In the genomic region with DNA sequence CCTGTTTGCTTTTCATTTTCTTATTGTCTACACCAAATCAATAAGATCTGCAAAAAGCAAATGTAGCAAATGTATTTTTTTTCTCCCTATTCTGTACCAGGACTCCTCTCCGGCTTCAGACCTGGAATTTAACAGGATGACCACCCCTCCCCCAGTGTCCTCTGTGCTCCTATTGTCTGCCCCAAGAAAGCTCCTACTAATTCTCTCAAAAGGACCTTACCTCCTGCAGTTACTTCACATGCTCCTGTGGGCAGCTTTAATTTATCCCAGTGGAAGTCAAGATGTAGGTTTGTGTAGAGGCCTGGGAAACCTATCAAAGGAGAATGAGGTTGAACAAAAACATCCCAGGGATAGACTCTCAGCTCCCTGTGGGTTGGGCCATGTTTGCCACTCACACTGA, we compare ENCODE assay signal across 20 cellular contexts. TPM values are rescaled to one million over a fixed set of nuclear protein-coding genes. Genes with fewer than 3 reads are reported as not detected.
DNase-seq lines count a peak whose midpoint lies in the region; ATAC-seq, FAIRE-seq and TF ChIP-seq lines count a peak whose summit lies in the region.
"Had no signal": no experiment of that assay in that cellular context is flagged by ENCODE, and none has a peak within 500 bp of the region (broad histone marks: within the 10 kb centered on the region; RNA-seq: fewer than 3 reads in every experiment).

No MANE protein-coding gene starts in this region.

- peaks cover 59% of the 10 kb centered on the region for H3K36me3 Mint-ChIP-seq in activated naive CD8-positive, alpha-beta T cell treated with anti-CD3 and anti-CD28 coated beads, Interleukin-2, amount 10 ng/mL, durations not matched to agents 7 days and 5 days
- no peaks in the 10 kb centered on the region for H3K36me3 Mint-ChIP-seq in activated naive CD8-positive, alpha-beta T cell treated with anti-CD3 and anti-CD28 coated beads, Interleukin-2, amount 50 U/mL, for 24 hours (ENCODE audit: low read depth)
- H3K36me3 Mint-ChIP-seq: CD14-positive monocyte had no signal

- no peak overlapping the region for H2BK20ac ChIP-seq in H1 (ENCODE audit: low read length)

- H3K9ac ChIP-seq in H1 (replicated peaks in 1 of 4; ENCODE audit: extremely low read depth in 1 of 4, low read depth in 3 of 4, low read length in 3 of 4) = no peak overlapping the region
- H3K9ac ChIP-seq in neuronal stem cell (ENCODE audit: low read depth, low read length, poor library complexity) = no peak overlapping the region
- H3K9ac ChIP-seq: BLaER1 had no signal

- H3K4me1 ChIP-seq in H1 (replicated peaks in 1 of 4; ENCODE audit: control insufficient read depth in 3 of 4, insufficient read depth in 4 of 4, low read length in 3 of 4) (peaks cover 6 to 12% (median 9%) of the 10 kb centered on the region in 4 experiments; a peak in 6 of 7 replicates), neuronal stem cell (ENCODE audit: control insufficient read depth in 2 of 2, insufficient read depth in 1 of 2, low read depth in 1 of 2, low read length in 2 of 2) (peaks cover 0 to 18% of the 10 kb centered on the region in 2 donors), uterus (no peaks in the 10 kb centered on the region)
- H3K4me1 ChIP-seq: BLaER1 had no signal

- H4K5ac ChIP-seq in H1 (ENCODE audit: insufficient read length, low read depth, low read length) = no peak overlapping the region

- H3K14ac ChIP-seq in H1 (ENCODE audit: insufficient read length) (no peak overlapping the region), neuronal stem cell (ENCODE audit: low read length) (no peak overlapping the region)

- H3K23me2 ChIP-seq in H1 (ENCODE audit: low read depth, low read length) = no peaks in the 10 kb centered on the region

- no peaks in the 10 kb centered on the region for H3K36me3 ChIP-seq in H1 (ENCODE audit: control insufficient read depth in 2 of 4, insufficient read depth in 4 of 4, low read length in 3 of 4)
- H3K36me3 ChIP-seq in neuronal stem cell (replicated peaks in 1 of 2; ENCODE audit: control insufficient read depth in 2 of 2, insufficient read depth in 2 of 2, low read length in 2 of 2) = no peaks in the 10 kb centered on the region
- no peaks in the 10 kb centered on the region for H3K36me3 ChIP-seq in uterus
- H3K36me3 ChIP-seq: BLaER1 had no signal

- peak; percentile 78 for FAIRE-seq in H1 (lab: Jason Lieb, UNC)
- FAIRE-seq: GM12892, GM18507 had no signal

- no peak overlapping the region for H2AK5ac ChIP-seq in H1 (ENCODE audit: low read depth, low read length)
- no peak overlapping the region for H2AK5ac ChIP-seq in neuronal stem cell (ENCODE audit: low read depth, low read length)

- intact Hi-C loops in uterus (cut with DNase I; ENCODE audit: low total_unique reads) = no loop called here

- H2BK15ac ChIP-seq in H1 (ENCODE audit: low read length) (no peak overlapping the region), neuronal stem cell (ENCODE audit: low read length) (no peak overlapping the region)

- H3K4me2 ChIP-seq in H1 (ENCODE audit: insufficient read depth in 1 of 2, low read depth in 2 of 2, low read length in 2 of 2) (peak overlapping the region; percentile 37 to 42; a peak in 2 of 4 replicates), neuronal stem cell (ENCODE audit: insufficient read depth, low read length, poor library complexity, severe bottlenecking) (no peak overlapping the region)
- H3K4me2 ChIP-seq: BLaER1 had no signal

- H4K91ac ChIP-seq in H1 (replicated peaks; ENCODE audit: insufficient read length, low read length) = no peak overlapping the region
- H4K91ac ChIP-seq in neuronal stem cell (ENCODE audit: low read depth, low read length, poor library complexity) = no peak overlapping the region

- POLR2A ChIA-PET in activated naive CD8-positive, alpha-beta T cell treated with anti-CD3 and anti-CD28 coated beads, Interleukin-2, amount 10 ng/mL, durations not matched to agents 7 days and 5 days (lab: Charles Lee) = interaction anchor here (1.0 kb wide), 1 partner anchor 107 kb away, joined by 3 read pairs; no protein-coding TSS in a partner anchor
- POLR2A ChIA-PET in H1 (lab: Charles Lee; ENCODE audit: partially characterized antibody) = no interaction called here
- POLR2A ChIA-PET in HEK293T (lab: Yijun Ruan, JAX) = no interaction called here

- H2AFZ ChIP-seq in H1 (ENCODE audit: low read length) (no peak overlapping the region), neuronal stem cell (ENCODE audit: low read length) (no peak overlapping the region)

- H3K27ac ChIP-seq in H1 (ENCODE audit: low read depth, low read length) (no peak overlapping the region), neuronal stem cell (replicated peaks; ENCODE audit: low read length) (peak overlapping the region; percentile 60), uterus (no peak overlapping the region)
- H3K27ac ChIP-seq: BLaER1 had no signal

- H3K79me1 ChIP-seq in H1 (ENCODE audit: low read depth, low read length) (no peaks in the 10 kb centered on the region), neuronal stem cell (ENCODE audit: low read depth, low read length) (no peaks in the 10 kb centered on the region)

- CTCF ChIA-PET in H1 (lab: Charles Lee; ENCODE audit: partially characterized antibody) = interaction anchor here (0.9 to 1.2 kb wide), 3 partner anchors 12 to 15 kb away, joined by 3 read pairs; no protein-coding TSS in a partner anchor
- CTCF ChIA-PET in HEK293T (lab: Yijun Ruan, JAX) = no interaction called here

- TF ChIP-seq POLR2A in H1 (IDR thresholded peaks at IDR 0.05; ENCODE audit: control extremely low read depth in 1 of 2, low read depth in 2 of 2, low read length in 2 of 2) (no peak), uterus (IDR thresholded peaks at IDR 0.05) (no peak)

- H3K18ac ChIP-seq in H1 (ENCODE audit: extremely low read depth, low read length) (no peak overlapping the region), neuronal stem cell (ENCODE audit: low read length) (no peak overlapping the region)

- H4K8ac ChIP-seq in H1 (ENCODE audit: extremely low read depth, insufficient read depth, low read length) (no peak overlapping the region), neuronal stem cell (ENCODE audit: low read depth, low read length) (no peak overlapping the region)

- no peak for TF ChIP-seq EP300 in H1 (IDR thresholded peaks at IDR 0.05; ENCODE audit: borderline replicate concordance in 1 of 2, low read depth in 2 of 2, low read length in 2 of 2)

- H3K4ac ChIP-seq in H1 (replicated peaks; ENCODE audit: insufficient read length, low read depth, low read length) (no peak overlapping the region), neuronal stem cell (ENCODE audit: low read length) (no peak overlapping the region)

- H3K9me3 ChIP-seq in H1 (ENCODE audit: insufficient read depth in 2 of 2, low read depth in 1 of 2, low read length in 1 of 2) (no peaks in the 10 kb centered on the region), neuronal stem cell (replicated peaks in 1 of 2; ENCODE audit: control insufficient read depth in 2 of 2, insufficient read depth in 1 of 2, low read depth in 1 of 2, low read length in 2 of 2) (no peaks in the 10 kb centered on the region), uterus (peaks cover 0 to 16% of the 10 kb centered on the region in 2 donors)
- H3K9me3 ChIP-seq: BLaER1 had no signal

- peaks cover 66% of the 10 kb centered on the region for H3K4me1 Mint-ChIP-seq in activated naive CD8-positive, alpha-beta T cell treated with anti-CD3 and anti-CD28 coated beads, Interleukin-2, amount 10 ng/mL, durations not matched to agents 7 days and 5 days
- H3K4me1 Mint-ChIP-seq in activated naive CD8-positive, alpha-beta T cell treated with anti-CD3 and anti-CD28 coated beads, Interleukin-2, amount 50 U/mL, for 24 hours = peaks cover 15% of the 10 kb centered on the region
- H3K4me1 Mint-ChIP-seq: CD14-positive monocyte; CD4-positive, alpha-beta memory T cell had no signal

- H3K27ac Mint-ChIP-seq in activated naive CD8-positive, alpha-beta T cell treated with anti-CD3 and anti-CD28 coated beads, Interleukin-2, amount 10 ng/mL, durations not matched to agents 7 days and 5 days = peak overlapping the region; percentile 50
- H3K27ac Mint-ChIP-seq in activated naive CD8-positive, alpha-beta T cell treated with anti-CD3 and anti-CD28 coated beads, Interleukin-2, amount 50 U/mL, for 24 hours = no peak overlapping the region
- H3K27ac Mint-ChIP-seq: HFFc6 had no signal

- TF ChIP-seq CTCF in H1 (IDR thresholded peaks at IDR 0.05; ENCODE audit: control extremely low read depth in 1 of 3, insufficient read depth in 1 of 3, low read depth in 1 of 3, low read length in 3 of 3) = no peak
- TF ChIP-seq CTCF in uterus (IDR thresholded peaks at IDR 0.05) = no peak

- H2BK12ac ChIP-seq in H1 (ENCODE audit: low read depth, low read length) = no peak overlapping the region
- H2BK12ac ChIP-seq in neuronal stem cell (ENCODE audit: low read length) = no peak overlapping the region

- no peaks in the 10 kb centered on the region for H3K79me2 ChIP-seq in H1 (ENCODE audit: control insufficient read depth in 1 of 2, insufficient read depth in 2 of 2, low read length in 2 of 2)

- H3K27me3 ChIP-seq in H1 (replicated peaks in 1 of 4; ENCODE audit: control insufficient read depth in 3 of 4, extremely low read depth in 1 of 4, insufficient read depth in 3 of 4, low read length in 3 of 4) (peaks cover 0 to 8% (median 2%) of the 10 kb centered on the region in 4 experiments; a peak in 3 of 7 replicates), neuronal stem cell (ENCODE audit: control insufficient read depth in 3 of 3, insufficient read depth in 3 of 3, low read depth in 1 of 3, low read length in 3 of 3) (no peaks in the 10 kb centered on the region), uterus (no peaks in the 10 kb centered on the region)
- H3K27me3 ChIP-seq: BLaER1 had no signal

- WGBS in H1 (ENCODE audit: extremely low coverage in 1 of 2, insufficient coverage in 1 of 2, insufficient read length in 1 of 2, insufficient replicate concordance in 2 of 2, low coverage in 1 of 2, low lambda C conversion rate in 2 of 2, missing lambda C conversion rate in 1 of 2), 2 experiments = 50% methylated on average over 1 of the region's 1 CpG; no CpG with 5 or more reads in 1 of the 2 experiments
- no CpG with 5 or more reads among the region's 1 CpG for WGBS in neuronal stem cell (ENCODE audit: extremely low coverage in 2 of 2, insufficient read length in 2 of 2, insufficient replicate concordance in 1 of 2), 2 donors

- no peak for ATAC-seq in activated naive CD8-positive, alpha-beta T cell treated with anti-CD3 and anti-CD28 coated beads, Interleukin-2, amount 10 ng/mL, durations not matched to agents 7 days and 5 days (ENCODE audit: low read depth)
- ATAC-seq in activated naive CD8-positive, alpha-beta T cell treated with anti-CD3 and anti-CD28 coated beads, Interleukin-2, amount 50 U/mL, for 24 hours = no peak

- no peak overlapping the region for H3K56ac ChIP-seq in H1 (replicated peaks; ENCODE audit: insufficient read length, low read depth, low read length)

- no peak for TF ChIP-seq RAD21 in H1 (IDR thresholded peaks at IDR 0.05 in 1 of 2, conservative IDR thresholded peaks at IDR 0.05 in 1 of 2; ENCODE audit: low read depth in 2 of 2, low read length in 2 of 2)

- H3K4me3 ChIP-seq in H1 (ENCODE audit: extremely low read depth in 1 of 4, insufficient read depth in 2 of 4, low read depth in 3 of 4, low read length in 4 of 4) (0 out of 8 replicates have a peak overlapping the region, but pooled peaks of 1 of the 4 experiments have one; percentile 16), neuronal stem cell (ENCODE audit: low read length in 2 of 2) (no peak overlapping the region), uterus (no peak overlapping the region)
- H3K4me3 ChIP-seq: BLaER1 had no signal

- DNase-seq in activated naive CD8-positive, alpha-beta T cell treated with anti-CD3 and anti-CD28 coated beads, Interleukin-2, amount 10 ng/mL, durations not matched to agents 7 days and 5 days = no peak
- no peak for DNase-seq in activated naive CD8-positive, alpha-beta T cell treated with anti-CD3 and anti-CD28 coated beads, Interleukin-2, amount 50 U/mL, for 24 hours
- no peak for DNase-seq in H1 (ENCODE audit: low read depth in 1 of 2, low spot score in 2 of 2)
- DNase-seq in iPS-NIHi11 (ENCODE audit: low spot score) = peak; percentile 38
- peak; percentile 5 for DNase-seq in neuronal stem cell (ENCODE audit: low spot score)
- DNase-seq in cortex of kidney (lab: John Stamatoyannopoulos, UW) = no peak
- DNase-seq in uterus = no peak
- no peak for DNase-seq in HEK293T (ENCODE audit: extremely low spot score)
- DNase-seq: 8988T; CD4-positive, alpha-beta memory T cell; DMS153; DMS79; GDM1; HCEC 1CT; HFFc6 had no signal

- H3K23ac ChIP-seq in H1 (ENCODE audit: insufficient read length) (no peak overlapping the region), neuronal stem cell (ENCODE audit: low read depth, low read length, poor library complexity) (no peak overlapping the region)

- peaks cover 8% of the 10 kb centered on the region for H3K9me3 Mint-ChIP-seq in activated naive CD8-positive, alpha-beta T cell treated with anti-CD3 and anti-CD28 coated beads, Interleukin-2, amount 10 ng/mL, durations not matched to agents 7 days and 5 days
- H3K9me3 Mint-ChIP-seq in activated naive CD8-positive, alpha-beta T cell treated with anti-CD3 and anti-CD28 coated beads, Interleukin-2, amount 50 U/mL, for 24 hours = no peaks in the 10 kb centered on the region
- H3K9me3 Mint-ChIP-seq: HFFc6 had no signal

- H3K27me3 Mint-ChIP-seq in activated naive CD8-positive, alpha-beta T cell treated with anti-CD3 and anti-CD28 coated beads, Interleukin-2, amount 10 ng/mL, durations not matched to agents 7 days and 5 days = no peaks in the 10 kb centered on the region
- no peaks in the 10 kb centered on the region for H3K27me3 Mint-ChIP-seq in activated naive CD8-positive, alpha-beta T cell treated with anti-CD3 and anti-CD28 coated beads, Interleukin-2, amount 50 U/mL, for 24 hours

- no peak overlapping the region for H3K4me3 Mint-ChIP-seq in activated naive CD8-positive, alpha-beta T cell treated with anti-CD3 and anti-CD28 coated beads, Interleukin-2, amount 10 ng/mL, durations not matched to agents 7 days and 5 days
- no peak overlapping the region for H3K4me3 Mint-ChIP-seq in activated naive CD8-positive, alpha-beta T cell treated with anti-CD3 and anti-CD28 coated beads, Interleukin-2, amount 50 U/mL, for 24 hours
- H3K4me3 Mint-ChIP-seq: CD14-positive monocyte; CD4-positive, alpha-beta memory T cell; HFFc6 had no signal

- H2BK5ac ChIP-seq in H1 (ENCODE audit: low read depth, low read length) (no peak overlapping the region), neuronal stem cell (ENCODE audit: low read length) (no peak overlapping the region)

- no peak overlapping the region for H2BK120ac ChIP-seq in H1 (replicated peaks; ENCODE audit: low read depth, low read length)
- H2BK120ac ChIP-seq in neuronal stem cell (ENCODE audit: low read depth, low read length) = no peak overlapping the region

- H4K20me1 ChIP-seq in H1 (replicated peaks in 1 of 2; ENCODE audit: control insufficient read depth in 1 of 2, insufficient read depth in 2 of 2, low read length in 2 of 2) = no peaks in the 10 kb centered on the region
- H4K20me1 ChIP-seq: BLaER1 had no signal

RNA-seq across cellular contexts. Expression of gene PLXNA4, which starts 31.3 kb away (rescaled TPM):
- 10 to 100 TPM; 16.5 to 20.5 TPM for total RNA-seq in activated naive CD8-positive, alpha-beta T cell treated with anti-CD3 and anti-CD28 coated beads, Interleukin-2, amount 10 ng/mL, durations not matched to agents 7 days and 5 days
- 0.76 and 1.8 TPM in 2 replicates for total RNA-seq in H1 (2021; fragmentation: NEBNext Ultra II Directional; extraction: Animal tissue kit (Norgen Biotek cat#: 25700))
- 0.44 and 0.79 TPM in 2 replicates for polyA plus RNA-seq in H1 (2011; rRNA removed)
- 0.40 TPM for polyA plus RNA-seq in H1 (2011; cell fraction: cytosol; rRNA removed)
- 0.88 TPM for polyA plus RNA-seq in H1 (2011; cell fraction: nucleus; rRNA removed)
- polyA plus RNA-seq in H1 (2012, experiment 1 of 2) = 0.51 to 1.1 TPM (median 0.55 TPM) in 4 replicates
- 0.26 TPM for polyA plus RNA-seq in H1 (2012, experiment 2 of 2)
- polyA plus RNA-seq in H1 (2013, experiment 1 of 2) = 0.69 TPM
- polyA plus RNA-seq in H1 (2013, experiment 2 of 2) = 0.63 TPM
- polyA minus RNA-seq in H1 (2011; rRNA and poly(A)+ RNA removed) = 2.0 and 2.7 TPM in 2 replicates
- 1.0 TPM for polyA minus RNA-seq in H1 (2011; cell fraction: cytosol; rRNA and poly(A)+ RNA removed)
- 1.6 TPM for polyA minus RNA-seq in H1 (2011; cell fraction: nucleus; rRNA and poly(A)+ RNA removed)
- 0.11 TPM for polyA plus RNA-seq in neuronal stem cell (2013, experiment 1 of 2)
- polyA plus RNA-seq in neuronal stem cell (2013, experiment 2 of 2) = 0.18 TPM
- 10 to 100 TPM in 1 of 4 donors, 1 to 10 TPM in 3; 4.1 to 16.5 (median 7.7) TPM for total RNA-seq in uterus
- total RNA-seq: HT-29 had no signal
- polyA plus RNA-seq: CD14-positive monocyte had no signal

Comparison
In these comparisons a context has a peak if more than half of its experiments do, and no peak if none do; other contexts are left out.
1. DNase-seq: peak in iPS-NIHi11 (single experiment) and neuronal stem cell (single experiment); none in activated naive CD8-positive, alpha-beta T cell treated with anti-CD3 and anti-CD28 coated beads, Interleukin-2, amount 10 ng/mL, durations not matched to agents 7 days and 5 days (single experiment), activated naive CD8-positive, alpha-beta T cell treated with anti-CD3 and anti-CD28 coated beads, Interleukin-2, amount 50 U/mL, for 24 hours (single experiment), H1 (0 of 2), cortex of kidney (single experiment), uterus (0 of 2) and HEK293T (single experiment).